ENCODE assay signal across 1 cellular context in the genomic region with DNA sequence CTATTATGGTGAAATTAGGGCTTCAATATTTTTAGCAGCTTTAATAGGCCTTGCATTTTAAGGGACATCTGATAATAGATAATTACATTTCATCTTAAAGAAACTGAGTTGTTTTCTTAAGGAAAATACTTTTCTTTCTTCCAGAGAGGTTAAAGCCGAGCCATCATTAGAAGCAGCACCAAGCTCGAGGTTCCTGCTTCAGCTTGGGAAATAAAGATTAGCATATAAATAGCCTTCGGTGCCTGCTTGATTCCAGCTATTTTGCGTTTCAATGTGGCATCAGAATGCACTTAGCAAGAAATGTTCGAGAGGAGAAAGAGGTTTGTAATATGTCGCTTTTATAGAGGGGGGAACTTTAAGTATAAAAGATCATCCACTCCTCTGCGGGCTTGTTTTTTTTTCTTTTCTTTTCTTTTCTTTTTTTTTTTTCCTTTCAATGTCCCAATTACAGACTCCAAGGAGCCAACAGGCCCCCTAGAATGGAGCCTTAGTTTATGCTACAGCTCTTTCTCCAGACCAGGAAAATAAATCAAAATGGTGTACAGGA.
TF ChIP-seq lines count a peak whose summit lies in the region.

No MANE protein-coding gene starts in this region.

TF ChIP-seq in SK-N-SH, 30 proteins besides CTCF, POLR2A, EP300 and RAD21 (continued from another document):
- TF ChIP-seq MAX (IDR thresholded peaks at IDR 0.05; ENCODE audit: low read depth) (no peak), PBX3 (IDR thresholded peaks at IDR 0.05) (no peak), SIN3A (IDR thresholded peaks at IDR 0.05; ENCODE audit: borderline replicate concordance, low read depth, low read length) (no peak)
- TF ChIP-seq, protein P1, sequence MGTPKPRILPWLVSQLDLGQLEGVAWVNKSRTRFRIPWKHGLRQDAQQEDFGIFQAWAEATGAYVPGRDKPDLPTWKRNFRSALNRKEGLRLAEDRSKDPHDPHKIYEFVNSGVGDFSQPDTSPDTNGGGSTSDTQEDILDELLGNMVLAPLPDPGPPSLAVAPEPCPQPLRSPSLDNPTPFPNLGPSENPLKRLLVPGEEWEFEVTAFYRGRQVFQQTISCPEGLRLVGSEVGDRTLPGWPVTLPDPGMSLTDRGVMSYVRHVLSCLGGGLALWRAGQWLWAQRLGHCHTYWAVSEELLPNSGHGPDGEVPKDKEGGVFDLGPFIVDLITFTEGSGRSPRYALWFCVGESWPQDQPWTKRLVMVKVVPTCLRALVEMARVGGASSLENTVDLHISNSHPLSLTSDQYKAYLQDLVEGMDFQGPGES (IDR thresholded peaks at IDR 0.05; ENCODE audit: low read depth, low read length): no peak
